ENCODE assay signal across 29 cellular contexts in the genomic region with DNA sequence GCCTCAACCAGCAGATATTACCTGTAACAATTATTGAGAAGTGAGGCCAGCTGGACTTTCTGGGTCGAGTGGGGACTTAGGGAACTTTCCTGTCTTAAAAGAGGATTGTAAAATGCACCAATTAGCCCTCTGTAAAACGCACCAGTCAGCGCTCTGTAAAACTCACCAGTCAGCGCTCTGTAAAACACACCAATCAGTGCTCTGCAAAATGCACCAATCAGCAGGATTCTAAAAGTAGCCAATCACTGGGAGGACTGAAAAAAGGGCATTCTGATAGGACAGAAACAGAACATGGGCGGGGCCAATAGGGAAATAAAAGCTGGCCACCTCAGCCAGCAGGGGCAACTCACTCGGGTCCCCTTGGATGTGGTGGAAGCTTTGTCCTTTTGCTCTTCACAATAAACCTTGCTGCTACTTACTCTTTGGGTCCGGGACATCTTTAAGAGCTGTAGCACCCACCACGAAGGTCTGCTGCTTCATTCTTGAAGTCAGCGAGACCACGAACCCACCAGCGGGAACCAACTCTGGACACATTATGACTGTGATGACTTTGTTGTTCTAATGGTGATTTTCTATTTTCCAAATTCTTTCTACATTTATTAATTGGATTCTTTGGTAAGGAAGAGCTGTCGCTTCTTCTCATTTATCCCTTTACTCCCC. TPM values are rescaled to one million over a fixed set of nuclear protein-coding genes. Genes with fewer than 3 reads are reported as not detected.
"Had no signal": no experiment of that assay in that cellular context is flagged by ENCODE, and none has a peak within 500 bp of the region (broad histone marks: within the 10 kb centered on the region; RNA-seq: fewer than 3 reads in every experiment).

No MANE protein-coding gene starts in this region.

- DNase-seq: activated CD4-positive, alpha-beta T cell treated with anti-CD3 and anti-CD28 coated beads for 1 hour; activated CD4-positive, alpha-beta T cell treated with anti-CD3 and anti-CD28 coated beads, Interleukin-2, amount 10 ng/mL, durations not matched to agents 24 days and 14 days; activated CD4-positive, alpha-beta T cell treated with anti-CD3 and anti-CD28 coated beads, Interleukin-2, amount 50 U/mL, for 48 hours; activated CD8-positive, alpha-beta memory T cell treated with anti-CD3 and anti-CD28 coated beads, Interleukin-2, amount 10 ng/mL, durations not matched to agents 7 days and 5 days; activated gamma-delta T cell treated with Interleukin-2 at 50 U/mL for 16 hours; activated naive CD4-positive, alpha-beta T cell treated with anti-CD3 and anti-CD28 coated beads, Interleukin-2, amount 10 ng/mL, durations not matched to agents 7 days and 5 days; activated naive CD8-positive, alpha-beta T cell treated with anti-CD3 and anti-CD28 coated beads for 36 hours; activated T-cell treated with anti-CD3 and anti-CD28 coated beads, Interleukin-2, amount 50 U/mL, for 24 hours; brain microvascular endothelial cell; cerebellar nuclear complex; KG1; NCI-H1092 treated with DMSO at 0.1 percent for 48 hours; NCI-H1417 treated with DMSO at 0.1 percent for 48 hours; NCI-H1694; NCI-H2029 treated with DMSO at 0.1 percent for 48 hours; NCI-H345; NCI-H510A; NCI-H526 treated with DMSO at 0.1 percent for 48 hours; NCI-H82; OCI-M1; Right ventricle myocardium superior; RPMI8226 had no signal

- H3K4me3 ChIP-seq: cardiac muscle cell, SJSA1 had no signal

- H3K27ac ChIP-seq: brain microvascular endothelial cell, cardiac muscle cell, SJSA1 had no signal

- H3K27me3 ChIP-seq: brain microvascular endothelial cell, cardiac muscle cell had no signal

- H3K9me3 ChIP-seq: SJSA1 had no signal

- ATAC-seq: activated CD8-positive, alpha-beta memory T cell treated with anti-CD3 and anti-CD28 coated beads, Interleukin-2, amount 10 ng/mL, durations not matched to agents 7 days and 5 days; Panc1; WTC11 had no signal

- H3K36me3 ChIP-seq: brain microvascular endothelial cell, cardiac muscle cell, SJSA1 had no signal

RNA-seq across cellular contexts. Expression of a gene that starts 40.2 kb away (rescaled TPM):
- total RNA-seq: activated CD4-positive, alpha-beta T cell treated with anti-CD3 and anti-CD28 coated beads, Interleukin-2, amount 10 ng/mL, durations not matched to agents 24 days and 14 days; activated CD8-positive, alpha-beta memory T cell treated with anti-CD3 and anti-CD28 coated beads, Interleukin-2, amount 10 ng/mL, durations not matched to agents 7 days and 5 days; activated naive CD8-positive, alpha-beta T cell treated with anti-CD3 and anti-CD28 coated beads for 36 hours; LHCN-M2; MCF 10A; Right ventricle myocardium superior; SJSA1; WTC11 had no signal
- polyA plus RNA-seq: adipose tissue, cardiac muscle cell had no signal
